Comparison of ENCODE assay signal across 1 cellular context in genomic region chr15:40893733-40894688, GRCh38.
A peak's percentile ranks its signal among the peaks of the same experiment; 100 is the strongest.
TF ChIP-seq lines count a peak whose summit lies in the region.

Gene VPS18 (plus strand): TSS chr15:40894450. CDS start chr15:40894769, 319 bp downstream.

TF ChIP-seq in SK-N-SH, 30 proteins besides CTCF, POLR2A, EP300 and RAD21 (continued from another document):
- TF ChIP-seq REST (IDR thresholded peaks at IDR 0.05; ENCODE audit: low read depth, low read length), result peak; percentile 28; the same call in 1 of the 2 replicates
- 0 out of 2 replicates have a peak, but pooled peaks have one; percentile 41 for TF ChIP-seq FOXJ3 (CRISPR knock-in tag; IDR thresholded peaks at IDR 0.05)
- peak; percentile 46 for TF ChIP-seq CHD2 (IDR thresholded peaks at IDR 0.05; ENCODE audit: low read length, partially characterized antibody)
